1 cellular context compared by ENCODE assay signal in the genomic region with DNA sequence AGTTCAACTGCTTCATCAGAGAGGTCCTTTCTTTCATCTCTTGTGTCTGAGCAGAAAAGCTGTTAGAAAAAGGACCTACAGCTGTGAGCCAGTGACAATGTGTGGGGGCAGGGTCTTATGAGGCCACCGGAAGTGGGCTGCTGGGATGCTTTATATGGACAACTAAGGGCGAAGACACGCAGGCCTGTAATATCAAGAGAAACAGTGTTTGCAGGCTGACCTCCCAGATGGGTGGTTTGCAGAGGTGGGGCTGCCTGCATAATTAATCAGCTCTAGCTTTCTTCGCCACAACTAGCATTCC.
A peak's percentile ranks its signal among the peaks of the same experiment; 100 is the strongest.
TF ChIP-seq lines count a peak whose summit lies in the region.

No MANE protein-coding gene starts in this region.

TF ChIP-seq in H1, 55 proteins besides CTCF, POLR2A, EP300 and RAD21:
- TF ChIP-seq SP1 (IDR thresholded peaks at IDR 0.05; ENCODE audit: low read depth, low read length) (peak; percentile 65), CTBP2 (IDR thresholded peaks at IDR 0.05; ENCODE audit: borderline replicate concordance, insufficient read depth, insufficient read length, low read length) (no peak), KDM1A (IDR thresholded peaks at IDR 0.05; ENCODE audit: borderline replicate concordance, low read length) (no peak), CHD7 (IDR thresholded peaks at IDR 0.05; ENCODE audit: insufficient replicate concordance, low read length) (no peak), SP4 (IDR thresholded peaks at IDR 0.05; ENCODE audit: low read length) (no peak), EGR1 (IDR thresholded peaks at IDR 0.05; ENCODE audit: borderline replicate concordance, low read depth, low read length) (no peak), HDAC2 (IDR thresholded peaks at IDR 0.05; ENCODE audit: borderline replicate concordance in 1 of 2, low read depth in 2 of 2, low read length in 2 of 2) (peak in 1 of 2 experiments; percentile 53; a peak in 1 of 4 replicates), RBBP5 (IDR thresholded peaks at IDR 0.05; ENCODE audit: borderline replicate concordance, low read depth, low read length) (no peak), FOSL1 (IDR thresholded peaks at IDR 0.05; ENCODE audit: insufficient read depth, low read depth, low read length) (no peak), BCL11A (IDR thresholded peaks at IDR 0.05; ENCODE audit: low read depth in 2 of 2, low read length in 2 of 2) (no peak), CEBPB (IDR thresholded peaks at IDR 0.05; ENCODE audit: low read depth, low read length) (no peak), ASH2L (IDR thresholded peaks at IDR 0.05; ENCODE audit: low read length) (peak; percentile 52), CHD2 (IDR thresholded peaks at IDR 0.05; ENCODE audit: low read length) (no peak), YY1 (IDR thresholded peaks at IDR 0.05; ENCODE audit: low read depth, low read length) (peak; percentile 25; the same call in 1 of the 2 replicates), MAFK (IDR thresholded peaks at IDR 0.05; ENCODE audit: low read depth, low read length) (no peak), RNF2 (IDR thresholded peaks at IDR 0.05; ENCODE audit: borderline replicate concordance, low read depth, low read length, missing control alignments, poor library complexity, severe bottlenecking) (no peak), NANOG (IDR thresholded peaks at IDR 0.05; ENCODE audit: insufficient read depth, low read depth, low read length, poor library complexity, severe bottlenecking) (peak; percentile 53), JUN (IDR thresholded peaks at IDR 0.05; ENCODE audit: low read depth, low read length) (no peak), SIX5 (IDR thresholded peaks at IDR 0.05; ENCODE audit: low read depth, low read length) (no peak), NRF1 (IDR thresholded peaks at IDR 0.05; ENCODE audit: low read depth, low read length) (no peak), SRF (IDR thresholded peaks at IDR 0.05; ENCODE audit: low read depth, low read length) (peak; percentile 93), GABPA (IDR thresholded peaks at IDR 0.05; ENCODE audit: borderline replicate concordance, insufficient read depth, low read length) (no peak), SIN3A (conservative IDR thresholded peaks at IDR 0.05 in 1 of 2, IDR thresholded peaks at IDR 0.05 in 1 of 2; ENCODE audit: low read depth in 1 of 2, low read length in 2 of 2) (0 out of 4 replicates have a peak, but pooled peaks of 1 of the 2 experiments have one; percentile 29), SP2 (IDR thresholded peaks at IDR 0.05; ENCODE audit: low read length) (no peak), TAF1 (IDR thresholded peaks at IDR 0.05; ENCODE audit: low read depth, low read length) (peak; percentile 39; the same call in 1 of the 2 replicates), CREB1 (IDR thresholded peaks at IDR 0.05) (peak; percentile 57), SAP30 (IDR thresholded peaks at IDR 0.05; ENCODE audit: insufficient read depth, insufficient replicate concordance, low read length) (no peak), USF2 (IDR thresholded peaks at IDR 0.05; ENCODE audit: low read length) (no peak), TBP (IDR thresholded peaks at IDR 0.05; ENCODE audit: low read depth, low read length) (no peak), TAF7 (optimal IDR thresholded peaks at IDR 0.05; ENCODE audit: borderline replicate concordance, low read depth, low read length) (no peak), CBX8 (IDR thresholded peaks at IDR 0.05; ENCODE audit: borderline replicate concordance, low read depth, low read length) (no peak), EZH2 (IDR thresholded peaks at IDR 0.05; ENCODE audit: low read depth, low read length, severe bottlenecking) (no peak), TCF12 (IDR thresholded peaks at IDR 0.05; ENCODE audit: low read depth, low read length) (0 out of 2 replicates have a peak, but pooled peaks have one; percentile 10)
- TF ChIP-seq, protein P1, sequence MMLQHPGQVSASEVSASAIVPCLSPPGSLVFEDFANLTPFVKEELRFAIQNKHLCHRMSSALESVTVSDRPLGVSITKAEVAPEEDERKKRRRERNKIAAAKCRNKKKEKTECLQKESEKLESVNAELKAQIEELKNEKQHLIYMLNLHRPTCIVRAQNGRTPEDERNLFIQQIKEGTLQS (IDR thresholded peaks at IDR 0.05; ENCODE audit: insufficient read depth, low read depth, low read length) = no peak
